In genomic region chr1:195200772-195201171, GRCh38 we compare ENCODE assay signal across 28 cellular contexts.
"Had no signal": no experiment of that assay in that cellular context is flagged by ENCODE, and none has a peak within 500 bp of the region (broad histone marks: within the 10 kb centered on the region; RNA-seq: fewer than 3 reads in every experiment).

No MANE protein-coding gene starts in this region.

- DNase-seq: hypothalamus; immature natural killer cell; kidney; left colon; left lung; lower lobe of right lung; mammary epithelial cell; mesenchymal stem cell; natural killer cell; nephron progenitor cell; ovary; stimulated activated CD4-positive, alpha-beta T cell treated with anti-CD3 and anti-CD28 coated beads, Interleukin-12 subunit alpha, Interleukin-12 subunit beta, amount 100 ng/mL, for 4 hours; stimulated activated CD4-positive, alpha-beta T cell treated with anti-CD3 and anti-CD28 coated beads, Interleukin-15, amount 100 ng/mL, for 24 hours; stimulated activated CD4-positive, alpha-beta T cell treated with anti-CD3 and anti-CD28 coated beads, Interleukin-2, amount 100 ng/mL, for 24 hours; stimulated activated CD4-positive, alpha-beta T cell treated with anti-CD3 and anti-CD28 coated beads, Interleukin-4, amount 100 ng/mL, for 1 hour; stimulated activated naive B cell treated with anti-CD40 and anti-IgM and Interleukin-4, amounts not matched to agents 10 μg/mL and 1 μg/mL and 100 μg/mL, for 72 hours; stimulated activated naive CD8-positive, alpha-beta T cell treated with anti-CD3 and anti-CD28 coated beads, Interleukin-15, Interleukin-2, amounts not matched to agents 100 U/mL and 50 U/mL, for 24 hours; stomach; testis; thyroid gland; transverse colon; upper lobe of right lung had no signal

- H3K4me1 ChIP-seq: left lung, lower lobe of right lung, right atrium auricular region, stomach, testis, transverse colon, upper lobe of right lung had no signal

- ATAC-seq: left colon; left lung; lower lobe of right lung; natural killer cell; sciatic nerve; stimulated activated naive B cell treated with anti-CD40 and anti-IgM and Interleukin-4, amounts not matched to agents 10 μg/mL and 1 μg/mL and 100 μg/mL, for 72 hours; stimulated activated naive CD8-positive, alpha-beta T cell treated with anti-CD3 and anti-CD28 coated beads, Interleukin-15, Interleukin-2, amounts not matched to agents 100 U/mL and 50 U/mL, for 24 hours; upper lobe of right lung had no signal

- FAIRE-seq: islet of Langerhans, kidney, urothelium cell line had no signal

- H3K27me3 Mint-ChIP-seq: progenitor cell of endocrine pancreas; stimulated activated naive B cell treated with anti-CD40 and anti-IgM and Interleukin-4, amounts not matched to agents 10 μg/mL and 1 μg/mL and 100 μg/mL, for 72 hours had no signal

- H3K9me3 Mint-ChIP-seq: nephron progenitor cell; stimulated activated naive B cell treated with anti-CD40 and anti-IgM and Interleukin-4, amounts not matched to agents 10 μg/mL and 1 μg/mL and 100 μg/mL, for 72 hours had no signal

- H3K4me3 ChIP-seq: left lung, lower lobe of right lung, ovary, right atrium auricular region, skin epidermis, stomach, testis, thyroid gland, transverse colon, upper lobe of right lung had no signal

- H3K36me3 ChIP-seq: left lung, lower lobe of right lung, ovary, right atrium auricular region, stomach, thyroid gland, transverse colon, upper lobe of right lung had no signal

- H3K4me3 Mint-ChIP-seq: immature natural killer cell; natural killer cell; nephron progenitor cell; stimulated activated naive B cell treated with anti-CD40 and anti-IgM and Interleukin-4, amounts not matched to agents 10 μg/mL and 1 μg/mL and 100 μg/mL, for 72 hours had no signal

- H3K27ac ChIP-seq: left lung, lower lobe of right lung, ovary, right atrium auricular region, skin epidermis, stomach, testis, thyroid gland, transverse colon, upper lobe of right lung had no signal

- H3K36me3 Mint-ChIP-seq: immature natural killer cell; natural killer cell; stimulated activated naive B cell treated with anti-CD40 and anti-IgM and Interleukin-4, amounts not matched to agents 10 μg/mL and 1 μg/mL and 100 μg/mL, for 72 hours had no signal

- H3K27me3 ChIP-seq: left lung, ovary, right atrium auricular region, stomach, testis, thyroid gland, transverse colon, upper lobe of right lung had no signal

- H3K9me3 ChIP-seq: left lung, lower lobe of right lung, ovary, right atrium auricular region, stomach, testis, thyroid gland, transverse colon, upper lobe of right lung had no signal

- H3K27ac Mint-ChIP-seq: immature natural killer cell; natural killer cell; nephron progenitor cell; progenitor cell of endocrine pancreas; stimulated activated naive B cell treated with anti-CD40 and anti-IgM and Interleukin-4, amounts not matched to agents 10 μg/mL and 1 μg/mL and 100 μg/mL, for 72 hours had no signal

- H3K4me1 Mint-ChIP-seq: immature natural killer cell, natural killer cell, nephron progenitor cell had no signal
